ENCODE assay signal across 18 cellular contexts in genomic region chr19:17821190-17821589, GRCh38. TPM values are rescaled to one million over a fixed set of nuclear protein-coding genes. Genes with fewer than 3 reads are reported as not detected.
DNase-seq lines count a peak whose midpoint lies in the region; ATAC-seq, FAIRE-seq and TF ChIP-seq lines count a peak whose summit lies in the region.
"Had no signal": no experiment of that assay in that cellular context is flagged by ENCODE, and none has a peak within 500 bp of the region (broad histone marks: within the 10 kb centered on the region; RNA-seq: fewer than 3 reads in every experiment).

TSS of gene INSL3 (minus strand) at chr19:17821519. CDS start at chr19:17821506, 13 bp downstream.

- H2BK20ac ChIP-seq in IMR-90 (ENCODE audit: low read depth, low read length): no peak within 1 kb of the TSS

- no peaks in the 10 kb centered on the region for H4K20me1 ChIP-seq in IMR-90 (ENCODE audit: insufficient read depth, low read length)
- H4K20me1 ChIP-seq in hepatocyte (ENCODE audit: insufficient read depth, poor library complexity, severe bottlenecking): no peaks in the 10 kb centered on the region

- H4K91ac ChIP-seq in IMR-90 (ENCODE audit: insufficient read depth, low read depth, low read length): no peak within 1 kb of the TSS

- peak; percentile 18 for DNase-seq in COLO668 (lab: John Stamatoyannopoulos, UW; ENCODE audit: unreplicated experiment)
- DNase-seq in IMR-90: no peak
- DNase-seq in naive thymus-derived CD4-positive, alpha-beta T cell: no peak
- no peak for DNase-seq in stimulated activated naive CD8-positive, alpha-beta T cell treated with anti-CD3 and anti-CD28 coated beads, Interleukin-15, Interleukin-2, amounts not matched to agents 100 U/mL and 50 U/mL, for 24 hours
- no peak for DNase-seq in hepatocyte (ENCODE audit: low spot score)
- no peak for DNase-seq in GM12891 (ENCODE audit: insufficient read length, low spot score)
- DNase-seq: BE2C; CD4-positive, alpha-beta memory T cell; COR-L47; GF-D8; GOT3; H9 had no signal

- H3K27me3 Mint-ChIP-seq in naive thymus-derived CD4-positive, alpha-beta T cell: no peaks in the 10 kb centered on the region
- H3K27me3 Mint-ChIP-seq: CD4-positive, alpha-beta memory T cell had no signal

- no peak within 1 kb of the TSS for H3K18ac ChIP-seq in IMR-90 (ENCODE audit: low read depth, low read length)

- no peak for TF ChIP-seq CTCF in IMR-90 (conservative IDR thresholded peaks at IDR 0.05; ENCODE audit: low read depth, low read length)
- no peak for TF ChIP-seq CTCF in hepatocyte (IDR thresholded peaks at IDR 0.05; ENCODE audit: poor library complexity)

- H3K9me2 ChIP-seq in hepatocyte (replicated peaks; ENCODE audit: insufficient read depth): no peaks in the 10 kb centered on the region

- no peaks in the 10 kb centered on the region for H3K9me3 ChIP-seq in IMR-90 (ENCODE audit: control insufficient read depth, insufficient read depth, low read length)
- H3K9me3 ChIP-seq in naive thymus-derived CD4-positive, alpha-beta T cell (ENCODE audit: control insufficient read depth in 2 of 3, low read length in 3 of 3): no peaks in the 10 kb centered on the region
- H3K9me3 ChIP-seq in hepatocyte (ENCODE audit: low read depth): no peaks in the 10 kb centered on the region
- H3K9me3 ChIP-seq: BE2C had no signal

- H3K56ac ChIP-seq in IMR-90 (ENCODE audit: extremely low read depth, insufficient read depth, low read length): no peak within 1 kb of the TSS

- H3K14ac ChIP-seq in IMR-90 (replicated peaks; ENCODE audit: low read depth, low read length): no peak within 1 kb of the TSS

- intact Hi-C loops in IMR-90 (cut with micrococcal nuclease): no loop called here
- intact Hi-C loops in naive thymus-derived CD4-positive, alpha-beta T cell (cut with micrococcal nuclease): no loop called here

- no peak for FAIRE-seq in GM12891 (lab: Jason Lieb, UNC)
- FAIRE-seq: A549, D721Med had no signal

- TF ChIP-seq POLR2A in IMR-90 (IDR thresholded peaks at IDR 0.05; ENCODE audit: low read depth, low read length) (no peak), GM12891 (IDR thresholded peaks at IDR 0.05; ENCODE audit: low read depth, low read length) (no peak)

- H2AK5ac ChIP-seq in IMR-90 (ENCODE audit: low read depth, low read length): no peak within 1 kb of the TSS

- dilution Hi-C loops in IMR-90 (cut with HindIII; ENCODE audit: low sequenced_read_pairs, unreplicated experiment): no loop called here

- no peak for TF ChIP-seq RAD21 in IMR-90 (IDR thresholded peaks at IDR 0.05; ENCODE audit: low read length)

- no peak within 1 kb of the TSS for H3K27ac ChIP-seq in IMR-90 (ENCODE audit: insufficient read depth, low read length)
- H3K27ac ChIP-seq in naive thymus-derived CD4-positive, alpha-beta T cell (ENCODE audit: low read depth, low read length): no peak within 1 kb of the TSS
- H3K27ac ChIP-seq in hepatocyte: no peak within 1 kb of the TSS
- H3K27ac ChIP-seq: A549, C4-2B had no signal

- H2BK15ac ChIP-seq in IMR-90 (ENCODE audit: low read depth, low read length): no peak within 1 kb of the TSS

- no peaks in the 10 kb centered on the region for H3K9me1 ChIP-seq in IMR-90 (ENCODE audit: insufficient read depth, low read length)

- peaks cover 20% of the 10 kb centered on the region for H3K27me3 ChIP-seq in IMR-90 (ENCODE audit: control insufficient read depth, insufficient read depth, low read length)
- H3K27me3 ChIP-seq in naive thymus-derived CD4-positive, alpha-beta T cell (ENCODE audit: control insufficient read depth in 2 of 2, insufficient read depth in 2 of 2, low read length in 2 of 2): no peaks in the 10 kb centered on the region
- H3K27me3 ChIP-seq in hepatocyte: no peaks in the 10 kb centered on the region
- H3K27me3 ChIP-seq: BE2C had no signal

- H3K36me3 ChIP-seq in IMR-90 (ENCODE audit: control insufficient read depth, insufficient read depth, low read length) (no peaks in the 10 kb centered on the region), hepatocyte (replicated peaks; ENCODE audit: insufficient read depth, low read depth) (no peaks in the 10 kb centered on the region)
- H3K36me3 ChIP-seq in naive thymus-derived CD4-positive, alpha-beta T cell (ENCODE audit: control insufficient read depth in 2 of 3, insufficient read depth in 3 of 3, low read length in 3 of 3): peaks cover 0 to 17% (median 0%) of the 10 kb centered on the region in 3 experiments
- H3K36me3 ChIP-seq: BE2C had no signal

- H2AK9ac ChIP-seq in IMR-90 (replicated peaks; ENCODE audit: low read depth, low read length, poor library complexity): no peak within 1 kb of the TSS

- peaks cover 0 to 9% (median 0%) of the 10 kb centered on the region in 7 donors for H3K4me1 Mint-ChIP-seq in naive thymus-derived CD4-positive, alpha-beta T cell

- H3K9me3 Mint-ChIP-seq in naive thymus-derived CD4-positive, alpha-beta T cell: peaks cover 0 to 2% (median 0%) of the 10 kb centered on the region in 11 donors
- H3K9me3 Mint-ChIP-seq: CD4-positive, alpha-beta memory T cell; H9 had no signal

- no peaks in the 10 kb centered on the region for H3K79me2 ChIP-seq in hepatocyte

- no peak within 1 kb of the TSS for H3K4me3 Mint-ChIP-seq in naive thymus-derived CD4-positive, alpha-beta T cell
- H3K4me3 Mint-ChIP-seq: CD4-positive, alpha-beta memory T cell; H9 had no signal

- H3K36me3 Mint-ChIP-seq in naive thymus-derived CD4-positive, alpha-beta T cell: peaks cover 0 to 11% (median 0%) of the 10 kb centered on the region in 5 donors

- in situ Hi-C loops in IMR-90 (cut with MboI; ENCODE audit: low sequenced_read_pairs): no loop called here

- WGBS in IMR-90 (ENCODE audit: extremely low coverage in 2 of 2, insufficient read length in 1 of 2), 2 experiments: 48% methylated on average over 10 of the region's 34 CpGs; no CpG with 5 or more reads in 1 of the 2 experiments
- WGBS in hepatocyte (ENCODE audit: low lambda C conversion rate, missing lambda C conversion rate): 95% methylated on average over 26 of the region's 34 CpGs

- no peak within 1 kb of the TSS for H2BK5ac ChIP-seq in IMR-90 (ENCODE audit: low read depth, low read length, poor library complexity, severe bottlenecking)

- no peak within 1 kb of the TSS for H2BK120ac ChIP-seq in IMR-90 (ENCODE audit: low read depth, low read length)

- H3K79me1 ChIP-seq in IMR-90 (ENCODE audit: low read depth in 1 of 2, low read length in 2 of 2): no peaks in the 10 kb centered on the region

- peak within 1 kb of the TSS; percentile 33 for H2AFZ ChIP-seq in IMR-90 (replicated peaks; ENCODE audit: low read length, poor library complexity)
- no peak within 1 kb of the TSS for H2AFZ ChIP-seq in hepatocyte

- CTCF ChIA-PET in IMR-90 (lab: Yijun Ruan, JAX): no interaction called here
- CTCF ChIA-PET in naive thymus-derived CD4-positive, alpha-beta T cell (lab: Charles Lee): no interaction called here

- H3K27ac Mint-ChIP-seq in naive thymus-derived CD4-positive, alpha-beta T cell: peak within 1 kb of the TSS in 2 of 9 donors; percentile 14 to 40
- H3K27ac Mint-ChIP-seq: CD4-positive, alpha-beta memory T cell; H9 had no signal

- H3K4me1 ChIP-seq in IMR-90 (ENCODE audit: control insufficient read depth, insufficient read depth, low read length) (no peaks in the 10 kb centered on the region), hepatocyte (ENCODE audit: insufficient read depth) (no peaks in the 10 kb centered on the region)
- no peaks in the 10 kb centered on the region for H3K4me1 ChIP-seq in naive thymus-derived CD4-positive, alpha-beta T cell (ENCODE audit: control insufficient read depth in 2 of 2, insufficient read depth in 2 of 2, low read length in 2 of 2)
- H3K4me1 ChIP-seq: A549, BE2C had no signal

- no peak within 1 kb of the TSS for H3K9ac ChIP-seq in IMR-90 (ENCODE audit: low read depth, low read length)

- ATAC-seq in IMR-90 (ENCODE audit: low read depth) (no peak), GM21360 (IDR thresholded peaks at IDR 0.05; ENCODE audit: unreplicated experiment) (no peak)
- peak; percentile 18 for ATAC-seq in naive thymus-derived CD4-positive, alpha-beta T cell
- ATAC-seq in stimulated activated naive CD8-positive, alpha-beta T cell treated with anti-CD3 and anti-CD28 coated beads, Interleukin-15, Interleukin-2, amounts not matched to agents 100 U/mL and 50 U/mL, for 24 hours: peak; percentile 8

- POLR2A ChIA-PET in IMR-90 (lab: Charles Lee; ENCODE audit: unreplicated experiment): no interaction called here
- POLR2A ChIA-PET in naive thymus-derived CD4-positive, alpha-beta T cell (lab: Charles Lee): no interaction called here

- H4K8ac ChIP-seq in IMR-90 (ENCODE audit: low read depth in 2 of 2, low read length in 2 of 2): no peak within 1 kb of the TSS

- H3K4me2 ChIP-seq in IMR-90 (ENCODE audit: low read depth, low read length): no peak within 1 kb of the TSS
- no peak within 1 kb of the TSS for H3K4me2 ChIP-seq in hepatocyte
- H3K4me2 ChIP-seq: A549 had no signal

- BruUV-seq in IMR-90 (replicated peaks; lab: Mats Ljungman, UMichigan): no TSS peak

- H3K4me3 ChIP-seq in IMR-90 (ENCODE audit: insufficient read depth, low read depth, low read length) (no peak within 1 kb of the TSS), hepatocyte (no peak within 1 kb of the TSS)
- no peak within 1 kb of the TSS for H3K4me3 ChIP-seq in naive thymus-derived CD4-positive, alpha-beta T cell (ENCODE audit: low read length)
- H3K4me3 ChIP-seq: A549 had no signal

- H3K4ac ChIP-seq in IMR-90 (ENCODE audit: low read depth, low read length): no peak within 1 kb of the TSS

- H3K23ac ChIP-seq in IMR-90 (ENCODE audit: low read depth, low read length): no peak within 1 kb of the TSS

- no peak within 1 kb of the TSS for H4K5ac ChIP-seq in IMR-90 (ENCODE audit: low read depth, low read length)

TF ChIP-seq in IMR-90, 13 proteins besides CTCF, POLR2A, EP300 and RAD21 (continues in another document):
- TF ChIP-seq CEBPB (IDR thresholded peaks at IDR 0.05; ENCODE audit: low read depth, low read length) (no peak), CHD1 (IDR thresholded peaks at IDR 0.05; ENCODE audit: low read depth, low read length) (no peak)

TF ChIP-seq in GM12891, 5 proteins besides CTCF, POLR2A, EP300 and RAD21:
- TF ChIP-seq TAF1 (IDR thresholded peaks at IDR 0.05; ENCODE audit: low read depth, low read length) (no peak), POU2F2 (IDR thresholded peaks at IDR 0.05; ENCODE audit: low read depth, low read length) (no peak), PAX5 (IDR thresholded peaks at IDR 0.05; ENCODE audit: insufficient read depth, low read length, severe bottlenecking) (no peak), SPI1 (IDR thresholded peaks at IDR 0.05; ENCODE audit: low read depth, low read length) (no peak), POLR2AphosphoS5 (IDR thresholded peaks at IDR 0.05; ENCODE audit: low read depth, low read length) (no peak)

RNA-seq across cellular contexts. Expression of gene INSL3, which starts in this region (rescaled TPM):
- total RNA-seq in IMR-90 (2012; rRNA removed): not detected in 2 replicates
- not detected in 2 replicates for polyA plus RNA-seq in IMR-90 (2012; rRNA removed)
- 0.09 TPM in 1 of 2 replicates, not detected in the other for polyA plus RNA-seq in IMR-90 (2012; cell fraction: cytosol; rRNA removed)
- 0.21 and 0.27 TPM in 2 replicates for polyA plus RNA-seq in IMR-90 (2012; cell fraction: nucleus; rRNA removed; ENCODE audit: low replicate concordance)
- total RNA-seq in naive thymus-derived CD4-positive, alpha-beta T cell: 10 to 100 TPM in 1 of 5 experiments, 1 to 10 TPM in 4; 5.5 to 11.1 (median 8.2) TPM
- polyA plus RNA-seq in naive thymus-derived CD4-positive, alpha-beta T cell: 1 to 10 TPM; 2.0 to 6.0 TPM
- not detected in 2 replicates for total RNA-seq in hepatocyte
- 0.21 and 0.35 TPM in 2 replicates for polyA plus RNA-seq in hepatocyte
- 3.8 TPM for polyA plus RNA-seq in GM12891 (2012; ENCODE audit: low read depth, missing spikeins)
- total RNA-seq: HT1080 had no signal
- polyA plus RNA-seq: AG04450 had no signal

Comparison
In these comparisons a context has a peak if more than half of its experiments do, and no peak if none do; other contexts are left out.
1. ATAC-seq: peak in naive thymus-derived CD4-positive, alpha-beta T cell (single experiment) and stimulated activated naive CD8-positive, alpha-beta T cell treated with anti-CD3 and anti-CD28 coated beads, Interleukin-15, Interleukin-2, amounts not matched to agents 100 U/mL and 50 U/mL, for 24 hours (single experiment); none in IMR-90 (single experiment) and GM21360 (single experiment).